ENCODE assay signal across 19 cellular contexts in the genomic region with DNA sequence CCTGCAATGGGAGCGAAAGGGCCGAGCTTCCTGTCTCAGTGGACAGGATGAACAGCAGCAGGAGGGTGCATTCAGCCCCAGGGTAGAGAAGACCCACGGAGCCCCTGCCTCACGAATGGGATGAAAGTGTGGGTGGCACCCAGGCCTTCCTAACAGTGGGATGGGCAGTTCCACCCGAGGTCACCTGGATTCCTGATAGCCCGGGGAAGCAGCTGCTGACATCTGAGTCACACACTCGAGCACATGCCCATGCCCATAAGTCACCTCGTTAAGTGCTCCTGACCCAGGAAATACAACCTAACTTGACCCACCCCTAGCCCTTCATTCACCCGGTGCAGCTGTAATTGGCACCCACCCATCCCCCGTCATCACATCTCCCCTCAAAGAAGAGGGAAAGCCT.
DNase-seq lines count a peak whose midpoint lies in the region; ATAC-seq, FAIRE-seq and TF ChIP-seq lines count a peak whose summit lies in the region.
"Had no signal": no experiment of that assay in that cellular context is flagged by ENCODE, and none has a peak within 500 bp of the region (broad histone marks: within the 10 kb centered on the region; RNA-seq: fewer than 3 reads in every experiment).

No MANE protein-coding gene starts in this region.

- TF ChIP-seq RAD21 in HCT116 (IDR thresholded peaks at IDR 0.05; ENCODE audit: low read depth) = no peak

- peak overlapping the region in 1 of 2 experiments; percentile 12; a peak in 1 of 4 replicates for H3K4me3 ChIP-seq in HCT116 (replicated peaks in 1 of 2; ENCODE audit: low read depth in 1 of 2, low read length in 2 of 2)
- H3K4me3 ChIP-seq in stomach = no peak overlapping the region
- H3K4me3 ChIP-seq: Peyer's patch had no signal

- H4K20me1 ChIP-seq in HCT116 (ENCODE audit: insufficient read depth) = no peaks in the 10 kb centered on the region

- peaks cover 11 to 18% of the 10 kb centered on the region in 2 experiments for H3K4me1 ChIP-seq in HCT116 (ENCODE audit: control insufficient read depth in 1 of 2, insufficient read depth in 2 of 2, low read length in 2 of 2)
- H3K4me1 ChIP-seq in stomach = peaks cover 0 to 20% (median 8%) of the 10 kb centered on the region in 4 donors
- H3K4me1 ChIP-seq: Peyer's patch had no signal

- RAD21 ChIA-PET in HCT116 (lab: Charles Lee; ENCODE audit: low non-redundant PET in 1 of 2, low total read pairs in 2 of 2, uncharacterized antibody in 2 of 2, unreplicated experiment in 2 of 2) = interaction anchor here in 1 of 2 experiments (1.1 kb wide), 1 partner anchor 172 kb away, joined by 3 read pairs; no protein-coding TSS in a partner anchor

- H3K27ac ChIP-seq in HCT116 (ENCODE audit: low read depth, low read length) (peak overlapping the region; percentile 56), stomach (peak overlapping the region in 4 of 5 donors; percentile 3 to 90 (median 36))

- H3K9me2 ChIP-seq in HCT116 (ENCODE audit: insufficient read depth) = no peaks in the 10 kb centered on the region
- H3K9me2 ChIP-seq: SK-N-SH had no signal

- H3K9me3 ChIP-seq in HCT116 (ENCODE audit: control insufficient read depth in 1 of 2, insufficient read depth in 1 of 2, low read depth in 1 of 2, low read length in 2 of 2) = no peaks in the 10 kb centered on the region
- H3K9me3 ChIP-seq in stomach = peaks cover 0 to 13% (median 7%) of the 10 kb centered on the region in 4 donors
- H3K9me3 ChIP-seq: SK-N-SH had no signal

- WGBS in stomach, 5 donors = 52 to 75% (median 67%) methylated on average over 10 of the region's 10 CpGs

- peak overlapping the region; percentile 82 for H2AFZ ChIP-seq in HCT116 (ENCODE audit: low read depth, low read length, poor library complexity, severe bottlenecking)

- H3K79me2 ChIP-seq in HCT116 (ENCODE audit: insufficient read depth, low read length) = no peaks in the 10 kb centered on the region

- no peak for FAIRE-seq in GM19239 (lab: Jason Lieb, UNC)

- intact Hi-C loops in HCT116 (cut with micrococcal nuclease) = no loop called here
- intact Hi-C loops in stomach (cut with DNase I; ENCODE audit: low total_unique reads) = no loop called here

- TF ChIP-seq EP300 in stomach (IDR thresholded peaks at IDR 0.05) = no peak

- no peaks in the 10 kb centered on the region for H3K36me3 ChIP-seq in HCT116 (ENCODE audit: control insufficient read depth in 1 of 2, insufficient read depth in 2 of 2, low read length in 2 of 2)
- no peaks in the 10 kb centered on the region for H3K36me3 ChIP-seq in stomach
- H3K36me3 ChIP-seq: Peyer's patch had no signal

- peak overlapping the region; percentile 30; the same call in 1 of the 2 replicates for H3K9ac ChIP-seq in HCT116 (ENCODE audit: low read length)
- H3K9ac ChIP-seq: SK-N-SH had no signal

- ATAC-seq in HCT116 (peak; percentile 75), HG02938 (IDR thresholded peaks at IDR 0.05; ENCODE audit: unreplicated experiment) (no peak)

- CTCF ChIA-PET in HCT116 (lab: Charles Lee) = no interaction called here

- TF ChIP-seq POLR2A in HCT116 (IDR thresholded peaks at IDR 0.05; ENCODE audit: borderline replicate concordance, extremely low read depth, insufficient read depth, insufficient read length) = no peak
- TF ChIP-seq POLR2A in stomach (IDR thresholded peaks at IDR 0.05) = no peak

- H3K27me3 ChIP-seq in HCT116 (ENCODE audit: insufficient read depth, low read length) (no peaks in the 10 kb centered on the region), stomach (no peaks in the 10 kb centered on the region)
- H3K27me3 ChIP-seq: Peyer's patch had no signal

- POLR2A ChIA-PET in HCT116 (lab: Charles Lee) = interaction anchor here (0.7 kb wide), 1 partner anchor 29 kb away, joined by 3 read pairs; no protein-coding TSS in a partner anchor

- no TSS peak for BruUV-seq in HCT116 (replicated peaks; lab: Mats Ljungman, UMichigan)

- peak overlapping the region; percentile 50 for H3K4me2 ChIP-seq in HCT116 (ENCODE audit: low read length)
- H3K4me2 ChIP-seq: SK-N-SH had no signal

- TF ChIP-seq CTCF in HCT116 (IDR thresholded peaks at IDR 0.05 in 2 of 3, conservative IDR thresholded peaks at IDR 0.05 in 1 of 3; ENCODE audit: borderline replicate concordance in 1 of 3, insufficient read depth in 1 of 3, low read depth in 2 of 3, low read length in 2 of 3) (no peak), stomach (IDR thresholded peaks at IDR 0.05) (no peak)

- no peak for DNase-seq in HCT116 (ENCODE audit: low read depth, low spot score)
- peak; percentile 13 for DNase-seq in SW480 (ENCODE audit: low spot score)
- peak; percentile 24 for DNase-seq in left kidney (ENCODE audit: low read depth, low spot score)
- DNase-seq in stomach = no peak
- no peak for DNase-seq in EL
- DNase-seq in stimulated activated CD4-positive, alpha-beta T cell treated with anti-CD3 and anti-CD28 coated beads, Interleukin-4, amount 100 ng/mL, for 1 hour = no peak
- DNase-seq in GM19239 (ENCODE audit: insufficient read length, low spot score) = no peak
- DNase-seq: ACHN, AML-193, COR-L47, DMS153, NCI-H1105, NCI-H1694 treated with DMSO at 0.1 percent for 48 hours, NCI-H2107, NCI-H524 treated with DMSO at 0.1 percent for 48 hours, Peyer's patch, Right ventricle myocardium superior, SK-N-SH had no signal

TF ChIP-seq in HCT116, 20 proteins besides CTCF, POLR2A, EP300 and RAD21:
- TF ChIP-seq JUND (IDR thresholded peaks at IDR 0.05) = 0 out of 2 replicates have a peak, but pooled peaks have one; percentile 21
- TF ChIP-seq, protein P1, sequence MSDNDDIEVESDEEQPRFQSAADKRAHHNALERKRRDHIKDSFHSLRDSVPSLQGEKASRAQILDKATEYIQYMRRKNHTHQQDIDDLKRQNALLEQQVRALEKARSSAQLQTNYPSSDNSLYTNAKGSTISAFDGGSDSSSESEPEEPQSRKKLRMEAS (IDR thresholded peaks at IDR 0.05) = peak; percentile 74; the same call in 1 of the 2 replicates
- no peak for TF ChIP-seq POLR2AphosphoS5 (IDR thresholded peaks at IDR 0.05; ENCODE audit: low read depth, low read length)
- TF ChIP-seq, protein P2, sequence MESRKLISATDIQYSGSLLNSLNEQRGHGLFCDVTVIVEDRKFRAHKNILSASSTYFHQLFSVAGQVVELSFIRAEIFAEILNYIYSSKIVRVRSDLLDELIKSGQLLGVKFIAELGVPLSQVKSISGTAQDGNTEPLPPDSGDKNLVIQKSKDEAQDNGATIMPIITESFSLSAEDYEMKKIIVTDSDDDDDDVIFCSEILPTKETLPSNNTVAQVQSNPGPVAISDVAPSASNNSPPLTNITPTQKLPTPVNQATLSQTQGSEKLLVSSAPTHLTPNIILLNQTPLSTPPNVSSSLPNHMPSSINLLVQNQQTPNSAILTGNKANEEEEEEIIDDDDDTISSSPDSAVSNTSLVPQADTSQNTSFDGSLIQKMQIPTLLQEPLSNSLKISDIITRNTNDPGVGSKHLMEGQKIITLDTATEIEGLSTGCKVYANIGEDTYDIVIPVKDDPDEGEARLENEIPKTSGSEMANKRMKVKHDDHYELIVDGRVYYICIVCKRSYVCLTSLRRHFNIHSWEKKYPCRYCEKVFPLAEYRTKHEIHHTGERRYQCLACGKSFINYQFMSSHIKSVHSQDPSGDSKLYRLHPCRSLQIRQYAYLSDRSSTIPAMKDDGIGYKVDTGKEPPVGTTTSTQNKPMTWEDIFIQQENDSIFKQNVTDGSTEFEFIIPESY (IDR thresholded peaks at IDR 0.05; ENCODE audit: extremely low read depth, insufficient replicate concordance, low read length) = no peak

Comparison
In these comparisons a context has a peak if more than half of its experiments do, and no peak if none do; other contexts are left out.
1. DNase-seq: peak in SW480 (single experiment) and left kidney (single experiment); none in HCT116 (single experiment), stomach (single experiment), EL (single experiment), stimulated activated CD4-positive, alpha-beta T cell treated with anti-CD3 and anti-CD28 coated beads, Interleukin-4, amount 100 ng/mL, for 1 hour (single experiment) and GM19239 (single experiment).